Comparison of ENCODE assay signal across 8 cellular contexts in the genomic region with DNA sequence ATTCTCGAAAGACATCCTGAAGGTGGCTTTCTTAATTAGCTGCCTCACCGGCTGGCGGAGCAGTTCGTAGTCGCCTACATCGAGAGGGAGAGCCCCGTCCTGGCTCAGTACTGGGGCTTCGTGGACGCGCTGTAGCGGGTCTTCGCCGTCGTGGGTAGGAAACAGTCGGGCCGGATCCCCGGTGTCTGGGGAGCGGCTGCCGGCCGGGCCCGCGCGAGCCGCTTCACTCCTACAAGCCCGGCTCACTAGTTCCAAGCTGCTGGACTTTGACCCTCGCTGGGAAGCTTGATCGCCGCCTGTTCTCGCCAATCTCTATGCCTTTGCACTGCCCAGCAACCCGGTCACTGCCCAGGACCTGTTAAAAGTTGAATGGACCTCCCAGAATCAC. TPM values are rescaled to one million over a fixed set of nuclear protein-coding genes. Genes with fewer than 3 reads are reported as not detected.
DNase-seq lines count a peak whose midpoint lies in the region; ATAC-seq and TF ChIP-seq lines count a peak whose summit lies in the region.

No MANE protein-coding gene starts in this region.

- H3K27me3 ChIP-seq in CD4-positive, CD25-positive, alpha-beta regulatory T cell (ENCODE audit: control insufficient read depth, insufficient read depth, low read length) = peaks cover 5% of the 10 kb centered on the region
- H3K27me3 ChIP-seq in lower lobe of right lung (ENCODE audit: low read depth) (no peaks in the 10 kb centered on the region), HAP-1 (ENCODE audit: low read depth) (no peaks in the 10 kb centered on the region; the same call in 1 of the 2 replicates)

- peak overlapping the region; percentile 96 to 98 (median 97) for H3K4me3 Mint-ChIP-seq in CD4-positive, CD25-positive, alpha-beta regulatory T cell
- peak overlapping the region; percentile 96 for H3K4me3 Mint-ChIP-seq in activated B cell treated with CpG ODN at 0.5 μM for 24 hours
- H3K4me3 Mint-ChIP-seq in dendritic cell treated with granulocyte-macrophage colony-stimulating factor and Interleukin-4, amounts not matched to agents 40 ng/mL and 50 ng/mL, for 4 days = peak overlapping the region; percentile 96

- DNase-seq in CD4-positive, CD25-positive, alpha-beta regulatory T cell = peak in 1 of 3 donors; percentile 34
- no peak for DNase-seq in activated B cell treated with CpG ODN at 0.5 μM for 24 hours
- peak; percentile 65 for DNase-seq in lower lobe of right lung
- DNase-seq in stimulated activated CD4-positive, alpha-beta T cell treated with anti-CD3 and anti-CD28 coated beads, TNF-alpha, amount 100 ng/mL, for 4 hours (ENCODE audit: low read depth in 3 of 3) = peak in 2 of 3 experiments; percentile 15 to 25
- no peak for DNase-seq in HAP-1 (ENCODE audit: low spot score in 2 of 2)

- H3K9me3 ChIP-seq in CD4-positive, CD25-positive, alpha-beta regulatory T cell (ENCODE audit: control insufficient read depth in 2 of 2, low read length in 2 of 2) = no peaks in the 10 kb centered on the region
- H3K9me3 ChIP-seq in lower lobe of right lung = no peaks in the 10 kb centered on the region
- no peaks in the 10 kb centered on the region for H3K9me3 ChIP-seq in HAP-1

- CTCF ChIA-PET in activated B cell treated with CpG ODN at 0.5 μM for 24 hours (lab: Charles Lee) = interaction anchor here (4.6 kb wide), 1 partner anchor 57 kb away, joined by 34 read pairs; a partner anchor contains a TSS

- intact Hi-C loops in activated B cell treated with CpG ODN at 0.5 μM for 24 hours (cut with micrococcal nuclease) = loop anchor here (1.0 to 10.0 kb wide), 5 partner anchors 58 to 1176 kb away; a partner anchor contains a TSS
- intact Hi-C loops in dendritic cell treated with granulocyte-macrophage colony-stimulating factor and Interleukin-4, amounts not matched to agents 40 ng/mL and 50 ng/mL, for 4 days (cut with micrococcal nuclease) = loop anchor here (5.0 to 10.0 kb wide), 4 partner anchors 176 to 346 kb away; a partner anchor contains a TSS
- intact Hi-C loops in lower lobe of right lung (cut with DNase I) = no loop called here

- H3K27ac ChIP-seq in CD4-positive, CD25-positive, alpha-beta regulatory T cell (ENCODE audit: insufficient read depth, low read length, poor library complexity, severe bottlenecking) = peak overlapping the region; percentile 97
- H3K27ac ChIP-seq in lower lobe of right lung = peak overlapping the region; percentile 100

- peaks cover 34% of the 10 kb centered on the region for H3K4me1 ChIP-seq in CD4-positive, CD25-positive, alpha-beta regulatory T cell (ENCODE audit: control insufficient read depth, insufficient read depth, low read length, poor library complexity, severe bottlenecking)
- peaks cover 33% of the 10 kb centered on the region for H3K4me1 ChIP-seq in lower lobe of right lung
- H3K4me1 ChIP-seq in HAP-1 = no peaks in the 10 kb centered on the region

- POLR2A ChIA-PET in activated B cell treated with CpG ODN at 0.5 μM for 24 hours (lab: Charles Lee) = interaction anchor here (1.5 to 7.3 kb wide), 4 partner anchors 8 to 72 kb away, joined by 3 to 195 read pairs (median 9); a partner anchor contains a TSS

- TF ChIP-seq CTCF in activated B cell treated with CpG ODN at 0.5 μM for 24 hours (IDR thresholded peaks at IDR 0.05) (no peak), lower lobe of right lung (IDR thresholded peaks at IDR 0.05) (no peak)

- in situ Hi-C loops in HAP-1 (cut with MboI; ENCODE audit: low sequenced_read_pairs) = no loop called here

- peaks cover 0 to 5% (median 1%) of the 10 kb centered on the region in 7 donors for H3K9me3 Mint-ChIP-seq in CD4-positive, CD25-positive, alpha-beta regulatory T cell
- no peaks in the 10 kb centered on the region for H3K9me3 Mint-ChIP-seq in activated B cell treated with CpG ODN at 0.5 μM for 24 hours
- no peaks in the 10 kb centered on the region for H3K9me3 Mint-ChIP-seq in dendritic cell treated with granulocyte-macrophage colony-stimulating factor and Interleukin-4, amounts not matched to agents 40 ng/mL and 50 ng/mL, for 4 days

- peak; percentile 38 to 59 for ATAC-seq in CD4-positive, CD25-positive, alpha-beta regulatory T cell (ENCODE audit: low read depth in 2 of 2)
- peak; percentile 48 for ATAC-seq in GM19395 (IDR thresholded peaks at IDR 0.05; ENCODE audit: unreplicated experiment)
- ATAC-seq in HG03469 (IDR thresholded peaks at IDR 0.05; ENCODE audit: unreplicated experiment) = peak; percentile 19
- peak; percentile 43 for ATAC-seq in activated B cell treated with CpG ODN at 0.5 μM for 24 hours (ENCODE audit: low read depth)
- ATAC-seq in lower lobe of right lung = peak; percentile 80 to 81

- H3K27me3 Mint-ChIP-seq in CD4-positive, CD25-positive, alpha-beta regulatory T cell = peaks cover 36% of the 10 kb centered on the region
- peaks cover 7% of the 10 kb centered on the region for H3K27me3 Mint-ChIP-seq in activated B cell treated with CpG ODN at 0.5 μM for 24 hours
- H3K27me3 Mint-ChIP-seq in dendritic cell treated with granulocyte-macrophage colony-stimulating factor and Interleukin-4, amounts not matched to agents 40 ng/mL and 50 ng/mL, for 4 days = peaks cover 12% of the 10 kb centered on the region

- peak overlapping the region; percentile 80 for H3K4me3 ChIP-seq in CD4-positive, CD25-positive, alpha-beta regulatory T cell (ENCODE audit: low read depth, low read length)
- H3K4me3 ChIP-seq in lower lobe of right lung = peak overlapping the region; percentile 88
- no peak overlapping the region for H3K4me3 ChIP-seq in HAP-1

- H3K36me3 Mint-ChIP-seq in CD4-positive, CD25-positive, alpha-beta regulatory T cell = peaks cover 28% of the 10 kb centered on the region
- H3K36me3 Mint-ChIP-seq in activated B cell treated with CpG ODN at 0.5 μM for 24 hours (ENCODE audit: low read depth) = peaks cover 44% of the 10 kb centered on the region
- peaks cover 52% of the 10 kb centered on the region for H3K36me3 Mint-ChIP-seq in dendritic cell treated with granulocyte-macrophage colony-stimulating factor and Interleukin-4, amounts not matched to agents 40 ng/mL and 50 ng/mL, for 4 days (ENCODE audit: low read depth)

- peaks cover 31 to 77% (median 44%) of the 10 kb centered on the region in 4 donors for H3K4me1 Mint-ChIP-seq in CD4-positive, CD25-positive, alpha-beta regulatory T cell
- peaks cover 40% of the 10 kb centered on the region for H3K4me1 Mint-ChIP-seq in activated B cell treated with CpG ODN at 0.5 μM for 24 hours
- peaks cover 23% of the 10 kb centered on the region for H3K4me1 Mint-ChIP-seq in dendritic cell treated with granulocyte-macrophage colony-stimulating factor and Interleukin-4, amounts not matched to agents 40 ng/mL and 50 ng/mL, for 4 days (ENCODE audit: low read depth)

- peaks cover 18% of the 10 kb centered on the region for H3K36me3 ChIP-seq in CD4-positive, CD25-positive, alpha-beta regulatory T cell (ENCODE audit: control insufficient read depth, insufficient read depth, low read length)
- H3K36me3 ChIP-seq in lower lobe of right lung = peaks cover 25% of the 10 kb centered on the region
- H3K36me3 ChIP-seq in HAP-1 (replicated peaks) = no peaks in the 10 kb centered on the region

- peak overlapping the region; percentile 97 to 99 (median 98) for H3K27ac Mint-ChIP-seq in CD4-positive, CD25-positive, alpha-beta regulatory T cell
- H3K27ac Mint-ChIP-seq in activated B cell treated with CpG ODN at 0.5 μM for 24 hours = peak overlapping the region; percentile 98
- peak overlapping the region; percentile 100 for H3K27ac Mint-ChIP-seq in dendritic cell treated with granulocyte-macrophage colony-stimulating factor and Interleukin-4, amounts not matched to agents 40 ng/mL and 50 ng/mL, for 4 days

RNA-seq across cellular contexts. Expression of a gene that starts 41.3 kb away (rescaled TPM):
- total RNA-seq in CD4-positive, CD25-positive, alpha-beta regulatory T cell = not detected
- polyA plus RNA-seq in CD4-positive, CD25-positive, alpha-beta regulatory T cell = not detected
- total RNA-seq in activated B cell treated with CpG ODN at 0.5 μM for 24 hours = not detected in 2 replicates
- not detected for total RNA-seq in lower lobe of right lung

RNA-seq across cellular contexts. Expression of a gene that starts 57.2 kb away (rescaled TPM):
- 17.8 TPM for total RNA-seq in CD4-positive, CD25-positive, alpha-beta regulatory T cell
- 10 to 100 TPM; 12.2 to 22.3 (median 14.9) TPM for polyA plus RNA-seq in CD4-positive, CD25-positive, alpha-beta regulatory T cell
- total RNA-seq in activated B cell treated with CpG ODN at 0.5 μM for 24 hours = 19.4 and 20.9 TPM in 2 replicates
- 13.3 TPM for total RNA-seq in lower lobe of right lung

Comparison
In these comparisons a context has a peak if more than half of its experiments do, and no peak if none do; other contexts are left out.
1. ATAC-seq: peak in every context shown above with its lines; median percentile 80 in lower lobe of right lung; 48 in CD4-positive, CD25-positive, alpha-beta regulatory T cell; 48 in GM19395; 43 in activated B cell treated with CpG ODN at 0.5 μM for 24 hours; 19 in HG03469.
2. DNase-seq: peak in lower lobe of right lung (single experiment) and stimulated activated CD4-positive, alpha-beta T cell treated with anti-CD3 and anti-CD28 coated beads, TNF-alpha, amount 100 ng/mL, for 4 hours (2 of 3); none in activated B cell treated with CpG ODN at 0.5 μM for 24 hours (single experiment) and HAP-1 (0 of 2).
3. Peak in every context shown above with its lines, with median percentiles within 50 percentile points of each other: H3K27ac Mint-ChIP-seq and H3K4me3 Mint-ChIP-seq.